ENCODE assay signal across 2 cellular contexts in genomic region chr1:158035014-158035413, GRCh38.
TF ChIP-seq lines count a peak whose summit lies in the region.

No MANE protein-coding gene starts in this region.

TF ChIP-seq in IMR-90, 13 proteins besides CTCF, POLR2A, EP300 and RAD21 (continued from another document):
- TF ChIP-seq, protein P1, sequence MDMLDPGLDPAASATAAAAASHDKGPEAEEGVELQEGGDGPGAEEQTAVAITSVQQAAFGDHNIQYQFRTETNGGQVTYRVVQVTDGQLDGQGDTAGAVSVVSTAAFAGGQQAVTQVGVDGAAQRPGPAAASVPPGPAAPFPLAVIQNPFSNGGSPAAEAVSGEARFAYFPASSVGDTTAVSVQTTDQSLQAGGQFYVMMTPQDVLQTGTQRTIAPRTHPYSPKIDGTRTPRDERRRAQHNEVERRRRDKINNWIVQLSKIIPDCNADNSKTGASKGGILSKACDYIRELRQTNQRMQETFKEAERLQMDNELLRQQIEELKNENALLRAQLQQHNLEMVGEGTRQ (IDR thresholded peaks at IDR 0.05; ENCODE audit: low read depth, low read length) = no peak
- TF ChIP-seq MAZ (IDR thresholded peaks at IDR 0.05; ENCODE audit: borderline replicate concordance, low read depth, low read length) = no peak
- TF ChIP-seq MAFK (IDR thresholded peaks at IDR 0.05; ENCODE audit: low read depth, low read length) = no peak
- no peak for TF ChIP-seq BHLHE40 (IDR thresholded peaks at IDR 0.05; ENCODE audit: low read depth, low read length)
- TF ChIP-seq, protein P2, sequence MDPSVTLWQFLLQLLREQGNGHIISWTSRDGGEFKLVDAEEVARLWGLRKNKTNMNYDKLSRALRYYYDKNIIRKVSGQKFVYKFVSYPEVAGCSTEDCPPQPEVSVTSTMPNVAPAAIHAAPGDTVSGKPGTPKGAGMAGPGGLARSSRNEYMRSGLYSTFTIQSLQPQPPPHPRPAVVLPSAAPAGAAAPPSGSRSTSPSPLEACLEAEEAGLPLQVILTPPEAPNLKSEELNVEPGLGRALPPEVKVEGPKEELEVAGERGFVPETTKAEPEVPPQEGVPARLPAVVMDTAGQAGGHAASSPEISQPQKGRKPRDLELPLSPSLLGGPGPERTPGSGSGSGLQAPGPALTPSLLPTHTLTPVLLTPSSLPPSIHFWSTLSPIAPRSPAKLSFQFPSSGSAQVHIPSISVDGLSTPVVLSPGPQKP (IDR thresholded peaks at IDR 0.05; ENCODE audit: borderline replicate concordance, low read depth, low read length) = no peak
- no peak for TF ChIP-seq SMC3 (IDR thresholded peaks at IDR 0.05; ENCODE audit: low read depth, low read length)

TF ChIP-seq in WTC11, 78 proteins besides CTCF, POLR2A, EP300 and RAD21 (continued from another document):
- TF ChIP-seq, protein P3, sequence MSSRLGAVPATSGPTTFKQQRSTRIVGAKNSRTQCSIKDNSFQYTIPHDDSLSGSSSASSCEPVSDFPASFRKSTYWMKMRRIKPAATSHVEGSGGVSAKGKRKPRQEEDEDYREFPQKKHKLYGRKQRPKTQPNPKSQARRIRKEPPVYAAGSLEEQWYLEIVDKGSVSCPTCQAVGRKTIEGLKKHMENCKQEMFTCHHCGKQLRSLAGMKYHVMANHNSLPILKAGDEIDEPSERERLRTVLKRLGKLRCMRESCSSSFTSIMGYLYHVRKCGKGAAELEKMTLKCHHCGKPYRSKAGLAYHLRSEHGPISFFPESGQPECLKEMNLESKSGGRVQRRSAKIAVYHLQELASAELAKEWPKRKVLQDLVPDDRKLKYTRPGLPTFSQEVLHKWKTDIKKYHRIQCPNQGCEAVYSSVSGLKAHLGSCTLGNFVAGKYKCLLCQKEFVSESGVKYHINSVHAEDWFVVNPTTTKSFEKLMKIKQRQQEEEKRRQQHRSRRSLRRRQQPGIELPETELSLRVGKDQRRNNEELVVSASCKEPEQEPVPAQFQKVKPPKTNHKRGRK (CRISPR knock-in tag; IDR thresholded peaks at IDR 0.05; ENCODE audit: borderline replicate concordance) = no peak
- TF ChIP-seq, protein P4, sequence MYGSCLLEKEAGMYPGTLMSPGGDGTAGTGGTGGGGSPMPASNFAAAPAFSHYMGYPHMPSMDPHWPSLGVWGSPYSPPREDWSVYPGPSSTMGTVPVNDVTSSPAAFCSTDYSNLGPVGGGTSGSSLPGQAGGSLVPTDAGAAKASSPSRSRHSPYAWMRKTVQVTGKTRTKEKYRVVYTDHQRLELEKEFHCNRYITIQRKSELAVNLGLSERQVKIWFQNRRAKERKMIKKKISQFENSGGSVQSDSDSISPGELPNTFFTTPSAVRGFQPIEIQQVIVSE (CRISPR knock-in tag; IDR thresholded peaks at IDR 0.05; ENCODE audit: borderline replicate concordance) = no peak
- TF ChIP-seq FOXJ3 (CRISPR knock-in tag; IDR thresholded peaks at IDR 0.05; ENCODE audit: borderline replicate concordance) (no peak), NR3C1 (CRISPR knock-in tag; conservative IDR thresholded peaks at IDR 0.05; ENCODE audit: low read depth) (no peak), HMGXB4 (CRISPR knock-in tag; IDR thresholded peaks at IDR 0.05) (no peak), NFE2L1 (CRISPR knock-in tag; IDR thresholded peaks at IDR 0.05) (no peak), ZNF532 (CRISPR knock-in tag; IDR thresholded peaks at IDR 0.05; ENCODE audit: borderline replicate concordance) (no peak), EMX1 (CRISPR knock-in tag; IDR thresholded peaks at IDR 0.05) (no peak), TEAD4 (CRISPR knock-in tag; IDR thresholded peaks at IDR 0.05) (no peak), ELF4 (CRISPR knock-in tag; IDR thresholded peaks at IDR 0.05; ENCODE audit: low read depth) (no peak), ZBTB43 (CRISPR knock-in tag; IDR thresholded peaks at IDR 0.05) (no peak)
- TF ChIP-seq, protein P5, sequence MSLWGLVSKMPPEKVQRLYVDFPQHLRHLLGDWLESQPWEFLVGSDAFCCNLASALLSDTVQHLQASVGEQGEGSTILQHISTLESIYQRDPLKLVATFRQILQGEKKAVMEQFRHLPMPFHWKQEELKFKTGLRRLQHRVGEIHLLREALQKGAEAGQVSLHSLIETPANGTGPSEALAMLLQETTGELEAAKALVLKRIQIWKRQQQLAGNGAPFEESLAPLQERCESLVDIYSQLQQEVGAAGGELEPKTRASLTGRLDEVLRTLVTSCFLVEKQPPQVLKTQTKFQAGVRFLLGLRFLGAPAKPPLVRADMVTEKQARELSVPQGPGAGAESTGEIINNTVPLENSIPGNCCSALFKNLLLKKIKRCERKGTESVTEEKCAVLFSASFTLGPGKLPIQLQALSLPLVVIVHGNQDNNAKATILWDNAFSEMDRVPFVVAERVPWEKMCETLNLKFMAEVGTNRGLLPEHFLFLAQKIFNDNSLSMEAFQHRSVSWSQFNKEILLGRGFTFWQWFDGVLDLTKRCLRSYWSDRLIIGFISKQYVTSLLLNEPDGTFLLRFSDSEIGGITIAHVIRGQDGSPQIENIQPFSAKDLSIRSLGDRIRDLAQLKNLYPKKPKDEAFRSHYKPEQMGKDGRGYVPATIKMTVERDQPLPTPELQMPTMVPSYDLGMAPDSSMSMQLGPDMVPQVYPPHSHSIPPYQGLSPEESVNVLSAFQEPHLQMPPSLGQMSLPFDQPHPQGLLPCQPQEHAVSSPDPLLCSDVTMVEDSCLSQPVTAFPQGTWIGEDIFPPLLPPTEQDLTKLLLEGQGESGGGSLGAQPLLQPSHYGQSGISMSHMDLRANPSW (CRISPR knock-in tag; conservative IDR thresholded peaks at IDR 0.05; ENCODE audit: low read depth) = no peak
- TF ChIP-seq, protein P6, sequence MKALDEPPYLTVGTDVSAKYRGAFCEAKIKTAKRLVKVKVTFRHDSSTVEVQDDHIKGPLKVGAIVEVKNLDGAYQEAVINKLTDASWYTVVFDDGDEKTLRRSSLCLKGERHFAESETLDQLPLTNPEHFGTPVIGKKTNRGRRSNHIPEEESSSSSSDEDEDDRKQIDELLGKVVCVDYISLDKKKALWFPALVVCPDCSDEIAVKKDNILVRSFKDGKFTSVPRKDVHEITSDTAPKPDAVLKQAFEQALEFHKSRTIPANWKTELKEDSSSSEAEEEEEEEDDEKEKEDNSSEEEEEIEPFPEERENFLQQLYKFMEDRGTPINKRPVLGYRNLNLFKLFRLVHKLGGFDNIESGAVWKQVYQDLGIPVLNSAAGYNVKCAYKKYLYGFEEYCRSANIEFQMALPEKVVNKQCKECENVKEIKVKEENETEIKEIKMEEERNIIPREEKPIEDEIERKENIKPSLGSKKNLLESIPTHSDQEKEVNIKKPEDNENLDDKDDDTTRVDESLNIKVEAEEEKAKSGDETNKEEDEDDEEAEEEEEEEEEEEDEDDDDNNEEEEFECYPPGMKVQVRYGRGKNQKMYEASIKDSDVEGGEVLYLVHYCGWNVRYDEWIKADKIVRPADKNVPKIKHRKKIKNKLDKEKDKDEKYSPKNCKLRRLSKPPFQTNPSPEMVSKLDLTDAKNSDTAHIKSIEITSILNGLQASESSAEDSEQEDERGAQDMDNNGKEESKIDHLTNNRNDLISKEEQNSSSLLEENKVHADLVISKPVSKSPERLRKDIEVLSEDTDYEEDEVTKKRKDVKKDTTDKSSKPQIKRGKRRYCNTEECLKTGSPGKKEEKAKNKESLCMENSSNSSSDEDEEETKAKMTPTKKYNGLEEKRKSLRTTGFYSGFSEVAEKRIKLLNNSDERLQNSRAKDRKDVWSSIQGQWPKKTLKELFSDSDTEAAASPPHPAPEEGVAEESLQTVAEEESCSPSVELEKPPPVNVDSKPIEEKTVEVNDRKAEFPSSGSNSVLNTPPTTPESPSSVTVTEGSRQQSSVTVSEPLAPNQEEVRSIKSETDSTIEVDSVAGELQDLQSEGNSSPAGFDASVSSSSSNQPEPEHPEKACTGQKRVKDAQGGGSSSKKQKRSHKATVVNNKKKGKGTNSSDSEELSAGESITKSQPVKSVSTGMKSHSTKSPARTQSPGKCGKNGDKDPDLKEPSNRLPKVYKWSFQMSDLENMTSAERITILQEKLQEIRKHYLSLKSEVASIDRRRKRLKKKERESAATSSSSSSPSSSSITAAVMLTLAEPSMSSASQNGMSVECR (CRISPR knock-in tag; IDR thresholded peaks at IDR 0.05; ENCODE audit: borderline replicate concordance) = no peak
